Comparison of ENCODE assay signal across 1 cellular context in the genomic region with DNA sequence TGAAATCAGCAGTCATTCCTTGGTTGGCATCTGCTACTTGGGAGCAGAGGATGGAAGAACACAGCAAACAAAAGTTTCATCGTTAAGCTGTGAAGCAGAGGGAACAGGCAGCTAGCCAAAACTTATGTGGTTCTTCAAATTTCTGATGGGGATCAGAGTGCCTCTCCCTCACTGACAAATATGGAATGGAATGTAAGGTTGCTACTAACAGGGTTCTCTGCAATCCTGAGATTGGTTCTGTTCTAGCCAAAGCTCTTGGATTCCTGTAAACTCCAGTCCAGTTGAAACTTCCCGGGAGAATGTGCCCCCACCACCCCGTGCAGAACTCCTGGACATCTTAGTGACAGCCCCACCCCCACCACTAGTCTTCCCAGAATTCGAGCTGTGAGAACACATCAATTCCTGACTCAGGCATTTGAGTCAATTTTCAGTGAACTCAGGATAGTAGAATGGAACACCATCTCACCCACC.
TF ChIP-seq lines count a peak whose summit lies in the region.

No MANE protein-coding gene starts in this region.

TF ChIP-seq in A549, 52 proteins besides CTCF, POLR2A, EP300 and RAD21 (continued from another document):
- TF ChIP-seq RNF2 (IDR thresholded peaks at IDR 0.05; ENCODE audit: borderline replicate concordance, low read depth) (no peak), CBX2 (IDR thresholded peaks at IDR 0.05; ENCODE audit: borderline replicate concordance, low read depth) (no peak), ZFP36 (IDR thresholded peaks at IDR 0.05; ENCODE audit: borderline replicate concordance, partially characterized antibody) (no peak), CHD4 (IDR thresholded peaks at IDR 0.05; ENCODE audit: borderline replicate concordance) (no peak), MAZ (IDR thresholded peaks at IDR 0.05; ENCODE audit: borderline replicate concordance, low read depth, low read length) (peak; percentile 55; the same call in 1 of the 2 replicates), SMC3 (IDR thresholded peaks at IDR 0.05) (peak; percentile 47; the same call in 2 of the 3 replicates), HMGXB4 (CRISPR knock-in tag; IDR thresholded peaks at IDR 0.05; ENCODE audit: borderline replicate concordance) (no peak), BCL3 (IDR thresholded peaks at IDR 0.05) (peak; percentile 77; the same call in 2 of the 3 replicates), NR3C1 (IDR thresholded peaks at IDR 0.05) (no peak), PHF8 (IDR thresholded peaks at IDR 0.05; ENCODE audit: borderline replicate concordance, low read depth) (no peak), EHF (CRISPR knock-in tag; IDR thresholded peaks at IDR 0.05) (no peak), MAFK (IDR thresholded peaks at IDR 0.05; ENCODE audit: partially characterized antibody) (peak; percentile 75), CEBPB (IDR thresholded peaks at IDR 0.05) (peak; percentile 27 to 60; a peak in 2 of 4 replicates), POLR2AphosphoS2 (conservative IDR thresholded peaks at IDR 0.05; ENCODE audit: low read length) (no peak), CBX8 (IDR thresholded peaks at IDR 0.05) (no peak), ELK1 (IDR thresholded peaks at IDR 0.05; ENCODE audit: low read depth, low read length) (no peak), FOSL2 (IDR thresholded peaks at IDR 0.05) (peak; percentile 41; the same call in 1 of the 2 replicates), FOSL2 (CRISPR knock-in tag; IDR thresholded peaks at IDR 0.05) (peak; percentile 73), RFX5 (IDR thresholded peaks at IDR 0.05) (no peak; the same call in 1 of the 2 replicates), RARB (CRISPR knock-in tag; IDR thresholded peaks at IDR 0.05) (no peak), ESRRA (IDR thresholded peaks at IDR 0.05; ENCODE audit: borderline replicate concordance, low read length) (no peak), BHLHE40 (IDR thresholded peaks at IDR 0.05; ENCODE audit: low read depth, low read length) (no peak), ZNF302 (CRISPR knock-in tag; IDR thresholded peaks at IDR 0.05) (no peak), EHMT2 (IDR thresholded peaks at IDR 0.05; ENCODE audit: low read depth) (no peak), MYC (IDR thresholded peaks at IDR 0.05; ENCODE audit: borderline replicate concordance, low read length) (no peak), ZSCAN20 (CRISPR knock-in tag; IDR thresholded peaks at IDR 0.05) (no peak), FOXS1 (CRISPR knock-in tag; IDR thresholded peaks at IDR 0.05) (no peak), NFE2L2 (conservative IDR thresholded peaks at IDR 0.05; ENCODE audit: low read length) (no peak), KDM1A (IDR thresholded peaks at IDR 0.05; ENCODE audit: low read depth) (no peak), MAX (IDR thresholded peaks at IDR 0.05) (no peak; the same call in 1 of the 2 replicates)
- TF ChIP-seq, protein P1, sequence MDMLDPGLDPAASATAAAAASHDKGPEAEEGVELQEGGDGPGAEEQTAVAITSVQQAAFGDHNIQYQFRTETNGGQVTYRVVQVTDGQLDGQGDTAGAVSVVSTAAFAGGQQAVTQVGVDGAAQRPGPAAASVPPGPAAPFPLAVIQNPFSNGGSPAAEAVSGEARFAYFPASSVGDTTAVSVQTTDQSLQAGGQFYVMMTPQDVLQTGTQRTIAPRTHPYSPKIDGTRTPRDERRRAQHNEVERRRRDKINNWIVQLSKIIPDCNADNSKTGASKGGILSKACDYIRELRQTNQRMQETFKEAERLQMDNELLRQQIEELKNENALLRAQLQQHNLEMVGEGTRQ (IDR thresholded peaks at IDR 0.05): no peak
- TF ChIP-seq, protein P2, sequence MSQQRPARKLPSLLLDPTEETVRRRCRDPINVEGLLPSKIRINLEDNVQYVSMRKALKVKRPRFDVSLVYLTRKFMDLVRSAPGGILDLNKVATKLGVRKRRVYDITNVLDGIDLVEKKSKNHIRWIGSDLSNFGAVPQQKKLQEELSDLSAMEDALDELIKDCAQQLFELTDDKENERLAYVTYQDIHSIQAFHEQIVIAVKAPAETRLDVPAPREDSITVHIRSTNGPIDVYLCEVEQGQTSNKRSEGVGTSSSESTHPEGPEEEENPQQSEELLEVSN (IDR thresholded peaks at IDR 0.05; ENCODE audit: borderline replicate concordance, low read depth): no peak
- TF ChIP-seq, protein P3, sequence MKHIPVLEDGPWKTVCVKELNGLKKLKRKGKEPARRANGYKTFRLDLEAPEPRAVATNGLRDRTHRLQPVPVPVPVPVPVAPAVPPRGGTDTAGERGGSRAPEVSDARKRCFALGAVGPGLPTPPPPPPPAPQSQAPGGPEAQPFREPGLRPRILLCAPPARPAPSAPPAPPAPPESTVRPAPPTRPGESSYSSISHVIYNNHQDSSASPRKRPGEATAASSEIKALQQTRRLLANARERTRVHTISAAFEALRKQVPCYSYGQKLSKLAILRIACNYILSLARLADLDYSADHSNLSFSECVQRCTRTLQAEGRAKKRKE (CRISPR knock-in tag; IDR thresholded peaks at IDR 0.05; ENCODE audit: low read depth): no peak
- TF ChIP-seq, protein P4, sequence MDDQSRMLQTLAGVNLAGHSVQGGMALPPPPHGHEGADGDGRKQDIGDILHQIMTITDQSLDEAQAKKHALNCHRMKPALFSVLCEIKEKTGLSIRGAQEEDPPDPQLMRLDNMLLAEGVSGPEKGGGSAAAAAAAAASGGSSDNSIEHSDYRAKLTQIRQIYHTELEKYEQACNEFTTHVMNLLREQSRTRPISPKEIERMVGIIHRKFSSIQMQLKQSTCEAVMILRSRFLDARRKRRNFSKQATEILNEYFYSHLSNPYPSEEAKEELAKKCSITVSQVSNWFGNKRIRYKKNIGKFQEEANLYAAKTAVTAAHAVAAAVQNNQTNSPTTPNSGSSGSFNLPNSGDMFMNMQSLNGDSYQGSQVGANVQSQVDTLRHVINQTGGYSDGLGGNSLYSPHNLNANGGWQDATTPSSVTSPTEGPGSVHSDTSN (IDR thresholded peaks at IDR 0.05): no peak
